In the genomic region with DNA sequence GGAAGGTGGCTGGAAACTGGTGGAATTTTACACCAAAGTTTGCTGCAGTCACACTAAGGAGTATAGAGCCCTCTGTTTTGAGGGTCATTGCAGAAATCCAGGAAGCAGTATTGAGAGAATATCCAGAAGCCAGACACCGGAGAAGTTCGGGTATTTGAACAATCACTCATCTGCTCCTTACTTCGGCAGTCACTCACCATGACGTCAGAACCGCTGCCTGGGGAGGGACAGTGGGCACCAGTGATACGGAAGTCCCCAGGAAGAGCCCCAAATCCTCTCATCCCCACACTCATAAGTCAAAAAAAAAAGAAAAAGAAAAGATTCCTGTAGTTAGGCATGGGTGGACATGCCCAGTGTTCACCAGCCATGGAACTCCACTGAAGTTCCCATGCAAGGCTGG, we compare ENCODE assay signal across 24 cellular contexts. TPM values are rescaled to one million over a fixed set of nuclear protein-coding genes. Genes with fewer than 3 reads are reported as not detected.
"Had no signal": no experiment of that assay in that cellular context is flagged by ENCODE, and none has a peak within 500 bp of the region (broad histone marks: within the 10 kb centered on the region; RNA-seq: fewer than 3 reads in every experiment).

No MANE protein-coding gene starts in this region.

- H3K4me3 Mint-ChIP-seq: activated CD4-positive, alpha-beta T cell treated with anti-CD3 and anti-CD28 coated beads, Interleukin-2, amount 10 ng/mL, durations not matched to agents 7 days and 5 days; activated CD8-positive, alpha-beta T cell treated with anti-CD3 and anti-CD28 coated beads, Interleukin-2, amount 10 ng/mL, durations not matched to agents 7 days and 5 days; activated naive CD8-positive, alpha-beta T cell; effector memory CD8-positive, alpha-beta T cell; type B pancreatic cell had no signal

- H3K27me3 ChIP-seq: foreskin keratinocyte, hepatocyte, right atrium auricular region, stomach, testis had no signal

- DNase-seq: activated CD4-positive, alpha-beta T cell treated with anti-CD3 and anti-CD28 coated beads, Interleukin-2, amount 10 ng/mL, durations not matched to agents 7 days and 5 days; activated CD8-positive, alpha-beta memory T cell treated with anti-CD3 and anti-CD28 coated beads, Interleukin-2, amount 50 U/mL, for 4 hours; activated CD8-positive, alpha-beta T cell treated with anti-CD3 and anti-CD28 coated beads, Interleukin-2, amount 10 ng/mL, durations not matched to agents 7 days and 5 days; activated gamma-delta T cell; activated T-cell treated with anti-CD3 and anti-CD28 coated beads, Interleukin-2, amount 50 U/mL, for 48 hours; effector memory CD8-positive, alpha-beta T cell; foreskin keratinocyte; islet precursor cell; left colon; lower lobe of right lung; stimulated activated CD4-positive, alpha-beta T cell treated with anti-CD3 and anti-CD28 coated beads, Interleukin-15, amount 100 ng/mL, for 24 hours; stimulated activated CD4-positive, alpha-beta T cell treated with anti-CD3 and anti-CD28 coated beads, Interleukin-2, amount 100 ng/mL, for 48 hours; stomach; T-helper 1 cell; T1000; testis had no signal

- H3K79me2 ChIP-seq: hepatocyte had no signal

- H3K27ac Mint-ChIP-seq: activated CD4-positive, alpha-beta T cell treated with anti-CD3 and anti-CD28 coated beads, Interleukin-2, amount 10 ng/mL, durations not matched to agents 7 days and 5 days; activated naive CD8-positive, alpha-beta T cell; type B pancreatic cell had no signal

- H3K36me3 Mint-ChIP-seq: activated naive CD8-positive, alpha-beta T cell had no signal

- H2AFZ ChIP-seq: hepatocyte had no signal

- H3K9me3 ChIP-seq: lower lobe of right lung, prostate gland, right atrium auricular region, stomach, testis had no signal

- H3K36me3 ChIP-seq: prostate gland had no signal

- H3K4me2 ChIP-seq: hepatocyte had no signal

- H3K4me3 ChIP-seq: hepatocyte, lower lobe of right lung, prostate gland, right atrium auricular region, skin epidermis, stomach, testis had no signal

- ATAC-seq: activated CD4-positive, CD25-positive, alpha-beta regulatory T cell treated with anti-CD3 and anti-CD28 coated beads, Interleukin-2, amount 50 U/mL, for 24 hours; activated CD8-positive, alpha-beta T cell treated with anti-CD3 and anti-CD28 coated beads, Interleukin-2, amount 10 ng/mL, durations not matched to agents 7 days and 5 days; effector memory CD8-positive, alpha-beta T cell; foreskin keratinocyte; left colon; lower lobe of right lung had no signal

- H3K27me3 Mint-ChIP-seq: activated CD4-positive, alpha-beta T cell treated with anti-CD3 and anti-CD28 coated beads, Interleukin-2, amount 10 ng/mL, durations not matched to agents 7 days and 5 days; activated naive CD8-positive, alpha-beta T cell; effector memory CD8-positive, alpha-beta T cell; type B pancreatic cell had no signal

- H3K9me3 Mint-ChIP-seq: activated CD4-positive, alpha-beta T cell treated with anti-CD3 and anti-CD28 coated beads, Interleukin-2, amount 10 ng/mL, durations not matched to agents 7 days and 5 days; effector memory CD8-positive, alpha-beta T cell; type B pancreatic cell had no signal

- H3K27ac ChIP-seq: epithelial cell of prostate, foreskin keratinocyte, hepatocyte, lower lobe of right lung, prostate gland, right atrium auricular region, skin epidermis, stomach, testis had no signal

RNA-seq across cellular contexts. Expression of gene LY6G5C, which starts 4.0 kb away (rescaled TPM):
- total RNA-seq: hepatocyte, stomach had no signal
